ENCODE assay signal across 1 cellular context in the genomic region with DNA sequence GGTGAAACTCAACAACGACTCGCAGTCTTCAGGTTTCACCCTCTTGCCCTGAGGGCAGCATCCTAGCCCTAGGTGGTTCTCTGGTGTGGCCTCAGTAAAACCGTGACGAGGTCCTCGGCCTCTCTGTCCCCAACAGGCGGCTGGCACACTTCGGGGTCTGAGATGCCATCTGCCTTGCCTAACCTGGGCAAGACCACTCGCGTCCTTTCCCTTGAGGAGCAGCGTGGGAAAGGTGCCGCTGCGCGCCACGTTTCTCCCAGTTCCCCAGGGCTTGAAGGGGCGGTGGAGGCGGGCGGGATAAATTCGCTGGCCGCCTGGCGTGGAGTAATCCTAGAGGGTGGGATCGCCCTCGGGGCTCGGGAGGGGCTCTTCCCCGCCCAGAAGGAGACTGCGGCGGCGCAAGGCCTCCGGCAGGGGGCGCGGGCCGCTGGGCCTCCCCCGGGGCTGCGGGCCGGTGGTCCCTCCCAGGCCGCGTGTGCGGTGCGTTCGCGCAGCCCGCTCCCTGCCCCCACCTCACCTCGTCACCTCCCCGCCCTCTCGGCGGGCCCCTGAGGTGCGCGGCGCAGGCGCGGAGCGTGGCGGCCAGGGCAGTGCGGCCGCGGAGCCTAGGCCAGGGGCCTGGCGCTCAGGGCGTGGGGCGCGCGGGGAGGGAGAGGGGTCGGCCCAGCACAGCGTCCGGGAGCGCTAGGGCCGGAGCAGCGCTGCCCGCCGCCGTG.
A peak's percentile ranks its signal among the peaks of the same experiment; 100 is the strongest.
TF ChIP-seq lines count a peak whose summit lies in the region.

A gene with protein sequence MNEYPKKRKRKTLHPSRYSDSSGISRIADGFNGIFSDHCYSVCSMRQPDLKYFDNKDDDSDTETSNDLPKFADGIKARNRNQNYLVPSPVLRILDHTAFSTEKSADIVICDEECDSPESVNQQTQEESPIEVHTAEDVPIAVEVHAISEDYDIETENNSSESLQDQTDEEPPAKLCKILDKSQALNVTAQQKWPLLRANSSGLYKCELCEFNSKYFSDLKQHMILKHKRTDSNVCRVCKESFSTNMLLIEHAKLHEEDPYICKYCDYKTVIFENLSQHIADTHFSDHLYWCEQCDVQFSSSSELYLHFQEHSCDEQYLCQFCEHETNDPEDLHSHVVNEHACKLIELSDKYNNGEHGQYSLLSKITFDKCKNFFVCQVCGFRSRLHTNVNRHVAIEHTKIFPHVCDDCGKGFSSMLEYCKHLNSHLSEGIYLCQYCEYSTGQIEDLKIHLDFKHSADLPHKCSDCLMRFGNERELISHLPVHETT (plus strand): TSS at position 551 of the 716 bp plus-strand sequence. CDS start 5,263 bp downstream, outside the sequence.

TF ChIP-seq in K562, 482 proteins besides CTCF, POLR2A, EP300 and RAD21 (continued from another document and continues in another):
- TF ChIP-seq, protein P1, sequence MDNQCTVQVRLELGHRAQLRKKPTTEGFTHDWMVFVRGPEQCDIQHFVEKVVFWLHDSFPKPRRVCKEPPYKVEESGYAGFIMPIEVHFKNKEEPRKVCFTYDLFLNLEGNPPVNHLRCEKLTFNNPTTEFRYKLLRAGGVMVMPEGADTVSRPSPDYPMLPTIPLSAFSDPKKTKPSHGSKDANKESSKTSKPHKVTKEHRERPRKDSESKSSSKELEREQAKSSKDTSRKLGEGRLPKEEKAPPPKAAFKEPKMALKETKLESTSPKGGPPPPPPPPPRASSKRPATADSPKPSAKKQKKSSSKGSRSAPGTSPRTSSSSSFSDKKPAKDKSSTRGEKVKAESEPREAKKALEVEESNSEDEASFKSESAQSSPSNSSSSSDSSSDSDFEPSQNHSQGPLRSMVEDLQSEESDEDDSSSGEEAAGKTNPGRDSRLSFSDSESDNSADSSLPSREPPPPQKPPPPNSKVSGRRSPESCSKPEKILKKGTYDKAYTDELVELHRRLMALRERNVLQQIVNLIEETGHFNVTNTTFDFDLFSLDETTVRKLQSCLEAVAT (IDR thresholded peaks at IDR 0.05) = no peak
- TF ChIP-seq CTBP1 (IDR thresholded peaks at IDR 0.05; ENCODE audit: borderline replicate concordance) (peak; percentile 87), SP1 (CRISPR knock-in tag; IDR thresholded peaks at IDR 0.05) (peak; percentile 51; the same call in 1 of the 2 replicates), KLF16 (IDR thresholded peaks at IDR 0.05) (no peak), BHLHE40 (IDR thresholded peaks at IDR 0.05; ENCODE audit: low read length) (peak; percentile 67), CBFB (CRISPR knock-in tag; IDR thresholded peaks at IDR 0.05) (peak; percentile 36; the same call in 1 of the 2 replicates), EZH2 (IDR thresholded peaks at IDR 0.05; ENCODE audit: borderline replicate concordance, low read depth, low read length) (no peak), MBD2 (IDR thresholded peaks at IDR 0.05; ENCODE audit: borderline replicate concordance, low read depth) (peak; percentile 29; the same call in 1 of the 2 replicates), NFIC (IDR thresholded peaks at IDR 0.05) (peak; percentile 26; the same call in 1 of the 2 replicates), NONO (IDR thresholded peaks at IDR 0.05; ENCODE audit: low read depth in 2 of 2, low read length in 1 of 2) (peak; percentile 48 to 96; a peak in 3 of 4 replicates), PRPF4 (IDR thresholded peaks at IDR 0.05; ENCODE audit: insufficient read depth, low read depth, low read length, poor library complexity, severe bottlenecking) (peak; percentile 47), SIX5 (IDR thresholded peaks at IDR 0.05; ENCODE audit: borderline replicate concordance in 1 of 2, insufficient read depth in 1 of 2, low read depth in 1 of 2, low read length in 2 of 2) (0 out of 4 replicates have a peak, but pooled peaks of 1 of the 2 experiments have one; percentile 29), PHF8 (IDR thresholded peaks at IDR 0.05; ENCODE audit: borderline replicate concordance, low read length) (peak; percentile 89; the same call in 1 of the 2 replicates), ESRRA (IDR thresholded peaks at IDR 0.05; ENCODE audit: borderline replicate concordance, low read depth) (peak; percentile 34; the same call in 1 of the 2 replicates), TOE1 (IDR thresholded peaks at IDR 0.05; ENCODE audit: borderline replicate concordance) (no peak), TOE1 (CRISPR knock-in tag; IDR thresholded peaks at IDR 0.05; ENCODE audit: borderline replicate concordance, low read depth) (no peak), ZNF431 (CRISPR knock-in tag; IDR thresholded peaks at IDR 0.05) (peak; percentile 91), SUPT5H (IDR thresholded peaks at IDR 0.05) (peak; percentile 28; the same call in 1 of the 2 replicates), ASH1L (IDR thresholded peaks at IDR 0.05; ENCODE audit: borderline replicate concordance, low read depth, partially characterized antibody) (no peak), SOX6 (IDR thresholded peaks at IDR 0.05) (peak; percentile 41; the same call in 1 of the 2 replicates), CHD2 (IDR thresholded peaks at IDR 0.05; ENCODE audit: low read depth, low read length) (peak; percentile 68; the same call in 1 of the 2 replicates), MEIS2 (IDR thresholded peaks at IDR 0.05; ENCODE audit: partially characterized antibody) (peak; percentile 47), L3MBTL2 (IDR thresholded peaks at IDR 0.05) (peak; percentile 77), ZNF224 (CRISPR knock-in tag; IDR thresholded peaks at IDR 0.05) (peak; percentile 90), TRIM24 (IDR thresholded peaks at IDR 0.05) (0 out of 4 replicates have a peak, but pooled peaks of 1 of the 2 experiments have one; percentile 40), NCOA4 (IDR thresholded peaks at IDR 0.05; ENCODE audit: partially characterized antibody) (no peak), ATF7 (IDR thresholded peaks at IDR 0.05) (peak; percentile 97), RHOXF2B (CRISPR knock-in tag; conservative IDR thresholded peaks at IDR 0.05) (no peak)
- TF ChIP-seq, protein P2, sequence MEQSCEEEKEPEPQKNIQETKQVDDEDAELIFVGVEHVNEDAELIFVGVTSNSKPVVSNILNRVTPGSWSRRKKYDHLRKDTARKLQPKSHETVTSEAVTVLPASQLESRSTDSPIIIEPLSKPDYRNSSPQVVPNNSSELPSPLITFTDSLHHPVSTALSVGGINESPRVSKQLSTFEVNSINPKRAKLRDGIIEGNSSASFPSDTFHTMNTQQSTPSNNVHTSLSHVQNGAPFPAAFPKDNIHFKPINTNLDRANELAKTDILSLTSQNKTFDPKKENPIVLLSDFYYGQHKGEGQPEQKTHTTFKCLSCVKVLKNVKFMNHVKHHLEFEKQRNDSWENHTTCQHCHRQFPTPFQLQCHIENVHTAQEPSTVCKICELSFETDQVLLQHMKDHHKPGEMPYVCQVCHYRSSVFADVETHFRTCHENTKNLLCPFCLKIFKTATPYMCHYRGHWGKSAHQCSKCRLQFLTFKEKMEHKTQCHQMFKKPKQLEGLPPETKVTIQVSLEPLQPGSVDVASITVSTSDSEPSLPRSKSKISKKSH (CRISPR knock-in tag; IDR thresholded peaks at IDR 0.05) = no peak
- TF ChIP-seq, protein P3, sequence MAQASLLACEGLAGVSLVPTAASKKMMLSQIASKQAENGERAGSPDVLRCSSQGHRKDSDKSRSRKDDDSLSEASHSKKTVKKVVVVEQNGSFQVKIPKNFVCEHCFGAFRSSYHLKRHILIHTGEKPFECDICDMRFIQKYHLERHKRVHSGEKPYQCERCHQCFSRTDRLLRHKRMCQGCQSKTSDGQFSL (CRISPR knock-in tag; IDR thresholded peaks at IDR 0.05) = peak; percentile 77; the same call in 1 of the 2 replicates
- TF ChIP-seq, protein P3 (tag; IDR thresholded peaks at IDR 0.05) = no peak
- TF ChIP-seq, protein P4, sequence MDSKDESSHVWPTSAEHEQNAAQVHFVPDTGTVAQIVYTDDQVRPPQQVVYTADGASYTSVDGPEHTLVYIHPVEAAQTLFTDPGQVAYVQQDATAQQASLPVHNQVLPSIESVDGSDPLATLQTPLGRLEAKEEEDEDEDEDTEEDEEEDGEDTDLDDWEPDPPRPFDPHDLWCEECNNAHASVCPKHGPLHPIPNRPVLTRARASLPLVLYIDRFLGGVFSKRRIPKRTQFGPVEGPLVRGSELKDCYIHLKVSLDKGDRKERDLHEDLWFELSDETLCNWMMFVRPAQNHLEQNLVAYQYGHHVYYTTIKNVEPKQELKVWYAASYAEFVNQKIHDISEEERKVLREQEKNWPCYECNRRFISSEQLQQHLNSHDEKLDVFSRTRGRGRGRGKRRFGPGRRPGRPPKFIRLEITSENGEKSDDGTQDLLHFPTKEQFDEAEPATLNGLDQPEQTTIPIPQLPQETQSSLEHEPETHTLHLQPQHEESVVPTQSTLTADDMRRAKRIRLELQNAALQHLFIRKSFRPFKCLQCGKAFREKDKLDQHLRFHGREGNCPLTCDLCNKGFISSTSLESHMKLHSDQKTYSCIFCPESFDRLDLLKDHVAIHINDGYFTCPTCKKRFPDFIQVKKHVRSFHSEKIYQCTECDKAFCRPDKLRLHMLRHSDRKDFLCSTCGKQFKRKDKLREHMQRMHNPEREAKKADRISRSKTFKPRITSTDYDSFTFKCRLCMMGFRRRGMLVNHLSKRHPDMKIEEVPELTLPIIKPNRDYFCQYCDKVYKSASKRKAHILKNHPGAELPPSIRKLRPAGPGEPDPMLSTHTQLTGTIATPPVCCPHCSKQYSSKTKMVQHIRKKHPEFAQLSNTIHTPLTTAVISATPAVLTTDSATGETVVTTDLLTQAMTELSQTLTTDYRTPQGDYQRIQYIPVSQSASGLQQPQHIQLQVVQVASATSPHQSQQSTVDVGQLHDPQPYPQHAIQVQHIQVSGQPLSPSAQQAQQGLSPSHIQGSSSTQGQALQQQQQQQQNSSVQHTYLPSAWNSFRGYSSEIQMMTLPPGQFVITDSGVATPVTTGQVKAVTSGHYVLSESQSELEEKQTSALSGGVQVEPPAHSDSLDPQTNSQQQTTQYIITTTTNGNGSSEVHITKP (IDR thresholded peaks at IDR 0.05; ENCODE audit: partially characterized antibody) = peak; percentile 98
- TF ChIP-seq, protein P5, sequence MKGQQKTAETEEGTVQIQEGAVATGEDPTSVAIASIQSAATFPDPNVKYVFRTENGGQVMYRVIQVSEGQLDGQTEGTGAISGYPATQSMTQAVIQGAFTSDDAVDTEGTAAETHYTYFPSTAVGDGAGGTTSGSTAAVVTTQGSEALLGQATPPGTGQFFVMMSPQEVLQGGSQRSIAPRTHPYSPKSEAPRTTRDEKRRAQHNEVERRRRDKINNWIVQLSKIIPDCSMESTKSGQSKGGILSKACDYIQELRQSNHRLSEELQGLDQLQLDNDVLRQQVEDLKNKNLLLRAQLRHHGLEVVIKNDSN (CRISPR knock-in tag; IDR thresholded peaks at IDR 0.05) = 0 out of 2 replicates have a peak, but pooled peaks have one; percentile 16
- TF ChIP-seq, protein P6, sequence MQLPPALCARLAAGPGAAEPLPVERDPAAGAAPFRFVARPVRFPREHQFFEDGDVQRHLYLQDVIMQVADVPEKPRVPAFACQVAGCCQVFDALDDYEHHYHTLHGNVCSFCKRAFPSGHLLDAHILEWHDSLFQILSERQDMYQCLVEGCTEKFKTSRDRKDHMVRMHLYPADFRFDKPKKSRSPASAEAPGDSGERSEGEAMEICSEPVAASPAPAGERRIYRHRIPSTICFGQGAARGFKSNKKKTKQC (CRISPR knock-in tag; IDR thresholded peaks at IDR 0.05) = 0 out of 2 replicates have a peak, but pooled peaks have one; percentile 49
- TF ChIP-seq, protein P7, sequence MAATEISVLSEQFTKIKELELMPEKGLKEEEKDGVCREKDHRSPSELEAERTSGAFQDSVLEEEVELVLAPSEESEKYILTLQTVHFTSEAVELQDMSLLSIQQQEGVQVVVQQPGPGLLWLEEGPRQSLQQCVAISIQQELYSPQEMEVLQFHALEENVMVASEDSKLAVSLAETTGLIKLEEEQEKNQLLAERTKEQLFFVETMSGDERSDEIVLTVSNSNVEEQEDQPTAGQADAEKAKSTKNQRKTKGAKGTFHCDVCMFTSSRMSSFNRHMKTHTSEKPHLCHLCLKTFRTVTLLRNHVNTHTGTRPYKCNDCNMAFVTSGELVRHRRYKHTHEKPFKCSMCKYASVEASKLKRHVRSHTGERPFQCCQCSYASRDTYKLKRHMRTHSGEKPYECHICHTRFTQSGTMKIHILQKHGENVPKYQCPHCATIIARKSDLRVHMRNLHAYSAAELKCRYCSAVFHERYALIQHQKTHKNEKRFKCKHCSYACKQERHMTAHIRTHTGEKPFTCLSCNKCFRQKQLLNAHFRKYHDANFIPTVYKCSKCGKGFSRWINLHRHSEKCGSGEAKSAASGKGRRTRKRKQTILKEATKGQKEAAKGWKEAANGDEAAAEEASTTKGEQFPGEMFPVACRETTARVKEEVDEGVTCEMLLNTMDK (IDR thresholded peaks at IDR 0.05; ENCODE audit: borderline replicate concordance, insufficient read depth, low read depth, low read length, poor library complexity, severe bottlenecking) = peak; percentile 91
- TF ChIP-seq, protein P8, sequence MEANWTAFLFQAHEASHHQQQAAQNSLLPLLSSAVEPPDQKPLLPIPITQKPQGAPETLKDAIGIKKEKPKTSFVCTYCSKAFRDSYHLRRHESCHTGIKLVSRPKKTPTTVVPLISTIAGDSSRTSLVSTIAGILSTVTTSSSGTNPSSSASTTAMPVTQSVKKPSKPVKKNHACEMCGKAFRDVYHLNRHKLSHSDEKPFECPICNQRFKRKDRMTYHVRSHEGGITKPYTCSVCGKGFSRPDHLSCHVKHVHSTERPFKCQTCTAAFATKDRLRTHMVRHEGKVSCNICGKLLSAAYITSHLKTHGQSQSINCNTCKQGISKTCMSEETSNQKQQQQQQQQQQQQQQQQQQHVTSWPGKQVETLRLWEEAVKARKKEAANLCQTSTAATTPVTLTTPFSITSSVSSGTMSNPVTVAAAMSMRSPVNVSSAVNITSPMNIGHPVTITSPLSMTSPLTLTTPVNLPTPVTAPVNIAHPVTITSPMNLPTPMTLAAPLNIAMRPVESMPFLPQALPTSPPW (CRISPR knock-in tag; IDR thresholded peaks at IDR 0.05) = peak; percentile 93
- TF ChIP-seq, protein P9, sequence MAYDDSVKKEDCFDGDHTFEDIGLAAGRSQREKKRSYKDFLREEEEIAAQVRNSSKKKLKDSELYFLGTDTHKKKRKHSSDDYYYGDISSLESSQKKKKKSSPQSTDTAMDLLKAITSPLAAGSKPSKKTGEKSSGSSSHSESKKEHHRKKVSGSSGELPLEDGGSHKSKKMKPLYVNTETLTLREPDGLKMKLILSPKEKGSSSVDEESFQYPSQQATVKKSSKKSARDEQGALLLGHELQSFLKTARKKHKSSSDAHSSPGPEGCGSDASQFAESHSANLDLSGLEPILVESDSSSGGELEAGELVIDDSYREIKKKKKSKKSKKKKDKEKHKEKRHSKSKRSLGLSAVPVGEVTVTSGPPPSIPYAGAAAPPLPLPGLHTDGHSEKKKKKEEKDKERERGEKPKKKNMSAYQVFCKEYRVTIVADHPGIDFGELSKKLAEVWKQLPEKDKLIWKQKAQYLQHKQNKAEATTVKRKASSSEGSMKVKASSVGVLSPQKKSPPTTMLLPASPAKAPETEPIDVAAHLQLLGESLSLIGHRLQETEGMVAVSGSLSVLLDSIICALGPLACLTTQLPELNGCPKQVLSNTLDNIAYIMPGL (CRISPR knock-in tag; IDR thresholded peaks at IDR 0.05) = peak; percentile 94
- TF ChIP-seq, protein P10, sequence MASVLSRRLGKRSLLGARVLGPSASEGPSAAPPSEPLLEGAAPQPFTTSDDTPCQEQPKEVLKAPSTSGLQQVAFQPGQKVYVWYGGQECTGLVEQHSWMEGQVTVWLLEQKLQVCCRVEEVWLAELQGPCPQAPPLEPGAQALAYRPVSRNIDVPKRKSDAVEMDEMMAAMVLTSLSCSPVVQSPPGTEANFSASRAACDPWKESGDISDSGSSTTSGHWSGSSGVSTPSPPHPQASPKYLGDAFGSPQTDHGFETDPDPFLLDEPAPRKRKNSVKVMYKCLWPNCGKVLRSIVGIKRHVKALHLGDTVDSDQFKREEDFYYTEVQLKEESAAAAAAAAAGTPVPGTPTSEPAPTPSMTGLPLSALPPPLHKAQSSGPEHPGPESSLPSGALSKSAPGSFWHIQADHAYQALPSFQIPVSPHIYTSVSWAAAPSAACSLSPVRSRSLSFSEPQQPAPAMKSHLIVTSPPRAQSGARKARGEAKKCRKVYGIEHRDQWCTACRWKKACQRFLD (CRISPR knock-in tag; IDR thresholded peaks at IDR 0.05) = peak; percentile 32; the same call in 1 of the 2 replicates
